In the genomic region with DNA sequence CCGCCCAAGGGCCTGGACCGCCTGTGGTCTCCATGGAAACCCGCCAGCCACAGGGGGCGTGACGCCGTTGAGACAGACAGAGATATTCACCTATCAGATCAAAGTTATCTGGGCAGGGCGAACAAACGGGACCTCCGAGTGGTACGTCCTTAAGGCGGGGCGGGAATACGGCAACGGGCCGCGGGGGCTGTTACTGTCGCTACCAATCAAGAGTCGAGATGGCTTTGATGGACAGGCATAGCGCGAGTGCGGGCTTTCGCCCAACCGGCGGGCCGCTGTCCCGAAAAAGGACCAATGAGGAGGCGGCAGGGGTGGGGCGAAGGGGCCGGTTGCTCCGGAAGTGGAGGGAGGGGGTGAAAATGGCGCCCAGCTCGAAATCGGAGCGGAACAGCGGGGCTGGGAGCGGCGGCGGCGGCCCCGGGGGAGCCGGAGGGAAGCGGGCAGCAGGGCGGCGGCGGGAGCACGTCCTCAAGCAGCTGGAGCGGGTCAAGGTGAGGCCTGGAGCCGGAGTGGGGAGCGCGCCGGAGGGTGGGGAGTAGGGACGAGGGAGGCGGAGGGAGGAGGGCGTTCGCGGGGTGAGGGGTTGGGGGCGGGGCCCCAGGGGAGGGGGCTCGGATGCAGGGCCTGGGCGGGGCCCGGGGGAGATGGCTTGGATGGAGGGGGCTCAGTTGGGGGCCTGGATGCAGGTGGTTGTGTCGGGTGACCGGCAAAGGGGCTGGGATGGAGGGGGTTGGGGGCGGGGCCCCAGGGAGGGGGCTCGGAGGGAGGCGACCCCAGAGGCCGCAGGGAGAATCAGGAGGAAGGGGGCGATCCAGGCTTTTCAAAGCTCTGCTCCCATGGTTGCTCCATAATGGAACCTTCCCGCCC, we compare ENCODE assay signal across 8 cellular contexts. TPM values are rescaled to one million over a fixed set of nuclear protein-coding genes. Genes with fewer than 3 reads are reported as not detected.
DNase-seq lines count a peak whose midpoint lies in the region; ATAC-seq, FAIRE-seq and TF ChIP-seq lines count a peak whose summit lies in the region.

A gene with protein sequence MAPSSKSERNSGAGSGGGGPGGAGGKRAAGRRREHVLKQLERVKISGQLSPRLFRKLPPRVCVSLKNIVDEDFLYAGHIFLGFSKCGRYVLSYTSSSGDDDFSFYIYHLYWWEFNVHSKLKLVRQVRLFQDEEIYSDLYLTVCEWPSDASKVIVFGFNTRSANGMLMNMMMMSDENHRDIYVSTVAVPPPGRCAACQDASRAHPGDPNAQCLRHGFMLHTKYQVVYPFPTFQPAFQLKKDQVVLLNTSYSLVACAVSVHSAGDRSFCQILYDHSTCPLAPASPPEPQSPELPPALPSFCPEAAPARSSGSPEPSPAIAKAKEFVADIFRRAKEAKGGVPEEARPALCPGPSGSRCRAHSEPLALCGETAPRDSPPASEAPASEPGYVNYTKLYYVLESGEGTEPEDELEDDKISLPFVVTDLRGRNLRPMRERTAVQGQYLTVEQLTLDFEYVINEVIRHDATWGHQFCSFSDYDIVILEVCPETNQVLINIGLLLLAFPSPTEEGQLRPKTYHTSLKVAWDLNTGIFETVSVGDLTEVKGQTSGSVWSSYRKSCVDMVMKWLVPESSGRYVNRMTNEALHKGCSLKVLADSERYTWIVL (plus strand): TSS at position 356 of the 867 bp plus-strand sequence. CDS start 4 bp downstream, at position 360.

- H3K4me3 ChIP-seq in AG10803 (ENCODE audit: low read length): peak within 1 kb of the TSS; percentile 85

- FAIRE-seq in islet of Langerhans (lab: Jason Lieb, UNC): peak; percentile 92

- TF ChIP-seq CTCF in AG10803 (conservative IDR thresholded peaks at IDR 0.05; ENCODE audit: low read length): no peak

- ATAC-seq in GM19043 (IDR thresholded peaks at IDR 0.05; ENCODE audit: low read depth, unreplicated experiment): peak; percentile 95
- ATAC-seq in HG03378 (IDR thresholded peaks at IDR 0.05; ENCODE audit: unreplicated experiment): peak; percentile 97

- peak; percentile 100 for DNase-seq in AG10803 (ENCODE audit: low read depth)
- DNase-seq in NCI-H460 (ENCODE audit: extremely low read depth, low read depth): peak; percentile 98
- peak; percentile 98 for DNase-seq in activated CD4-positive, CD25-positive, alpha-beta regulatory T cell treated with anti-CD3 and anti-CD28 coated beads, Interleukin-2, amount 50 U/mL, for 72 hours
- peak; percentile 98 to 99 for DNase-seq in cerebellar nuclear complex (lab: John Stamatoyannopoulos, UW)
- DNase-seq in stimulated activated CD4-positive, alpha-beta T cell treated with anti-CD3 and anti-CD28 coated beads, Interleukin-12 subunit alpha, Interleukin-12 subunit beta, amount 100 ng/mL, for 4 hours: peak; percentile 97

RNA-seq across cellular contexts. Expression of the gene that starts here (rescaled TPM):
- total RNA-seq in NCI-H460 (2014; rRNA removed; shearing (Covaris generic)): 11.6 and 16.8 TPM in 2 replicates
- polyA plus RNA-seq in NCI-H460 (2014; cell fraction: nucleus; rRNA removed): 54.5 and 69.0 TPM in 2 replicates

Comparison
In these comparisons a context has a peak if more than half of its experiments do, and no peak if none do; other contexts are left out.
1. Peak in every context shown above with its lines: DNase-seq, ATAC-seq and H3K4me3 ChIP-seq.